ENCODE assay signal across 9 cellular contexts in genomic region chr1:35454616-35455015, GRCh38.
DNase-seq lines count a peak whose midpoint lies in the region; ATAC-seq, FAIRE-seq and TF ChIP-seq lines count a peak whose summit lies in the region.
"Had no signal": no experiment of that assay in that cellular context is flagged by ENCODE, and none has a peak within 500 bp of the region (broad histone marks: within the 10 kb centered on the region; RNA-seq: fewer than 3 reads in every experiment).

No MANE protein-coding gene starts in this region.

- POLR2A ChIA-PET in endothelial cell of umbilical vein (lab: Charles Lee), result no interaction called here

- intact Hi-C loops in endothelial cell of umbilical vein (cut with micrococcal nuclease) (no loop called here), sciatic nerve (cut with DNase I) (no loop called here)

- H3K9ac ChIP-seq in endothelial cell of umbilical vein (replicated peaks; ENCODE audit: extremely low read depth, insufficient read depth, low read length), result no peak overlapping the region

- H3K9me1 ChIP-seq in endothelial cell of umbilical vein (replicated peaks; ENCODE audit: control insufficient read depth, extremely low read depth, insufficient read depth, low read length), result no peaks in the 10 kb centered on the region

- H3K9me3 ChIP-seq in endothelial cell of umbilical vein (replicated peaks; ENCODE audit: control insufficient read depth, insufficient read depth, low read length), result no peaks in the 10 kb centered on the region

- H3K79me2 ChIP-seq in endothelial cell of umbilical vein (ENCODE audit: control insufficient read depth, insufficient read depth, low read length), result no peaks in the 10 kb centered on the region

- no peak for TF ChIP-seq POLR2A in endothelial cell of umbilical vein (IDR thresholded peaks at IDR 0.05; ENCODE audit: low read depth, low read length)

- no peak overlapping the region for H2AFZ ChIP-seq in endothelial cell of umbilical vein (ENCODE audit: low read depth, low read length)

- ATAC-seq in sciatic nerve (peak; percentile 55), HG02852 (IDR thresholded peaks at IDR 0.05; ENCODE audit: unreplicated experiment) (no peak)

- H3K27me3 ChIP-seq in endothelial cell of umbilical vein (ENCODE audit: control insufficient read depth in 2 of 2, insufficient read depth in 2 of 2, low read length in 2 of 2), result no peaks in the 10 kb centered on the region

- H3K4me2 ChIP-seq in endothelial cell of umbilical vein (ENCODE audit: insufficient read depth, low read length), result no peak overlapping the region

- dilution Hi-C loops in endothelial cell of umbilical vein (cut with MboI; ENCODE audit: extremely low pct_ligation_motif_present, low sequenced_read_pairs), result no loop called here

- no peaks in the 10 kb centered on the region for H4K20me1 ChIP-seq in endothelial cell of umbilical vein (replicated peaks; ENCODE audit: control insufficient read depth, extremely low read depth, insufficient read depth, low read length)

- DNase-seq in GM03348 (ENCODE audit: low spot score), result peak; percentile 62
- peak; percentile 79 for DNase-seq in MV-4-11 (lab: John Stamatoyannopoulos, UW)
- peak; percentile 42 for DNase-seq in endothelial cell of umbilical vein (ENCODE audit: low read depth, low spot score)
- no peak for DNase-seq in sciatic nerve (ENCODE audit: low spot score)
- DNase-seq in stimulated activated naive CD4-positive, alpha-beta T cell (lab: John Stamatoyannopoulos, UW), result no peak
- no peak for DNase-seq in frontal cortex (ENCODE audit: low spot score in 2 of 2)
- DNase-seq: cerebellar nuclear complex, NCI-H1694 treated with DMSO at 0.1 percent for 48 hours had no signal

- CTCF ChIA-PET in endothelial cell of umbilical vein (lab: Charles Lee), result interaction anchor here (0.6 to 10.0 kb wide), 8 partner anchors 11 to 673 kb away, joined by 3 to 363 read pairs (median 4); partner anchors contain the start of genes CLSPN, KIAA0319L and NCDN

- peak in 1 of 2 donors; percentile 8 for TF ChIP-seq CTCF in endothelial cell of umbilical vein (IDR thresholded peaks at IDR 0.05; ENCODE audit: extremely low read depth in 1 of 2, insufficient read depth in 1 of 2, low read depth in 1 of 2, low read length in 2 of 2)

- H3K27ac ChIP-seq in endothelial cell of umbilical vein (ENCODE audit: insufficient read depth, low read depth, low read length), result no peak overlapping the region

- no TSS peak for BruUV-seq in endothelial cell of umbilical vein (replicated peaks; lab: Mats Ljungman, UMichigan)

- H3K4me1 ChIP-seq in endothelial cell of umbilical vein (ENCODE audit: control insufficient read depth, extremely low read depth, insufficient read depth, low read length), result peaks cover 12% of the 10 kb centered on the region

- H3K4me3 ChIP-seq in endothelial cell of umbilical vein (replicated peaks in 1 of 3; ENCODE audit: insufficient read depth in 1 of 3, low read depth in 1 of 3, low read length in 3 of 3), result no peak overlapping the region

- peak; percentile 66 for FAIRE-seq in endothelial cell of umbilical vein (lab: Jason Lieb, UNC)
- FAIRE-seq in frontal cortex (lab: Jason Lieb, UNC), result no peak

- peaks cover 3 to 8% of the 10 kb centered on the region in 2 experiments for H3K36me3 ChIP-seq in endothelial cell of umbilical vein (ENCODE audit: control insufficient read depth in 2 of 2, extremely low read depth in 1 of 2, insufficient read depth in 2 of 2, low read length in 2 of 2)

TF ChIP-seq in endothelial cell of umbilical vein, 7 proteins besides CTCF, POLR2A, EP300 and RAD21:
- no peak for TF ChIP-seq MYC (IDR thresholded peaks at IDR 0.05; ENCODE audit: low read depth, low read length)
- no peak for TF ChIP-seq POLR2AphosphoS5 (IDR thresholded peaks at IDR 0.05; ENCODE audit: insufficient read depth, low read depth, low read length)
- no peak for TF ChIP-seq MAX (IDR thresholded peaks at IDR 0.05; ENCODE audit: insufficient read depth, insufficient read length)
- no peak for TF ChIP-seq FOS (IDR thresholded peaks at IDR 0.05; ENCODE audit: borderline replicate concordance, insufficient read depth, low read length)
- TF ChIP-seq GATA2 (IDR thresholded peaks at IDR 0.05; ENCODE audit: insufficient read depth, insufficient read length, low read depth, low read length), result no peak

Comparison
In these comparisons a context has a peak if more than half of its experiments do, and no peak if none do; other contexts are left out.
1. DNase-seq: peak in GM03348 (single experiment), MV-4-11 (single experiment) and endothelial cell of umbilical vein (single experiment); none in sciatic nerve (single experiment), stimulated activated naive CD4-positive, alpha-beta T cell (0 of 6) and frontal cortex (0 of 2).